8 cellular contexts compared by ENCODE assay signal in the genomic region with DNA sequence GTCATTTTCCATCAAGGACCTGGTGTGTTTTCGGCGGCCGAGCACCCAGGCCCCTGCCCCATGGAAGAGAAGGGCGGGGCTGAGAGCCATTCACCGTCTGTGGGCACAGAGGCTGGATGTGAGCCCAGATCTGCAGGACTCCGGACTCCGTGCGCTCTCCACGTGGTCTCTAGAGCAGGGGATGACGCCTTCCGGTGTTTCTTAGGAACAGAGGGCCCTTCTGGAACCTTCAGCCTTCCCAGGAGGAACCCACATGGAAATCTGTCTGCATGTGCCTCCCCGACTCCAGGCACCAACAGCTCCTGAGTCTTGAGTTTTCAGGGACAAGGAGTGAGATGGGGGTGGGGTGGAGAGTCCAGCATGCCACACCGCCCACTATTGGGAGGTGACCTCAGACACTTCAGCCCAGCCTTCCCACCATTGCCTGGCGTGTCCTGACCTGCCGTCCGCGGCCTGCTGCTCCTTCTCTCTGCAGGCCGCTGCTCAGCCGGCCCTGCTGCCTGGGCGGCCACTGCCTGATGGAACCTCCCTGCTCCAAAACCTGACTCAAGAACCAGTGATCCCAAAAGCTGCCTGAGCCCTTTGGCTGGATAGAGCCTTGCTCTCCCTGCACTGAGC. TPM values are rescaled to one million over a fixed set of nuclear protein-coding genes. Genes with fewer than 3 reads are reported as not detected.
DNase-seq lines count a peak whose midpoint lies in the region; TF ChIP-seq lines count a peak whose summit lies in the region.

No MANE protein-coding gene starts in this region.

- TF ChIP-seq CTCF in glutamatergic neuron (IDR thresholded peaks at IDR 0.05; ENCODE audit: partially characterized antibody, unreplicated experiment) (no peak), neutrophil (IDR thresholded peaks at IDR 0.05) (no peak)

- peaks cover 43% of the 10 kb centered on the region for H3K27me3 ChIP-seq in neutrophil

- peak overlapping the region; percentile 66 for H3K27ac Mint-ChIP-seq in glutamatergic neuron (ENCODE audit: unreplicated experiment)

- H3K27ac ChIP-seq in neutrophil: peak overlapping the region; percentile 94

- H3K36me3 ChIP-seq in neutrophil: no peaks in the 10 kb centered on the region

- peaks cover 6% of the 10 kb centered on the region for H3K9me3 Mint-ChIP-seq in glutamatergic neuron (ENCODE audit: unreplicated experiment)

- no peaks in the 10 kb centered on the region for H3K9me3 ChIP-seq in neutrophil

- no peaks in the 10 kb centered on the region for H3K27me3 Mint-ChIP-seq in glutamatergic neuron (ENCODE audit: unreplicated experiment)

- H3K4me3 ChIP-seq in neutrophil (ENCODE audit: low read depth in 1 of 2, low read length in 1 of 2): no peak overlapping the region

- peak overlapping the region; percentile 34 for H3K4me3 Mint-ChIP-seq in glutamatergic neuron (ENCODE audit: unreplicated experiment)

- peaks cover 27% of the 10 kb centered on the region for H3K4me1 Mint-ChIP-seq in glutamatergic neuron (ENCODE audit: low read depth, unreplicated experiment)

- peaks cover 29 to 36% of the 10 kb centered on the region in 2 experiments for H3K4me1 ChIP-seq in neutrophil (ENCODE audit: control insufficient read depth in 1 of 2, insufficient read depth in 1 of 2, low read depth in 1 of 2, low read length in 1 of 2)

- no peaks in the 10 kb centered on the region for H3K36me3 Mint-ChIP-seq in glutamatergic neuron (ENCODE audit: unreplicated experiment)

- DNase-seq in COLO829 (ENCODE audit: low spot score) (peak; percentile 65), SW480 (ENCODE audit: low spot score) (peak; percentile 68), glutamatergic neuron (peak; percentile 25), OCI-M1 (lab: John Stamatoyannopoulos, UW) (no peak), NCI-H1930 (lab: John Stamatoyannopoulos, UW) (no peak), SKM-1 treated with dmso at 0.1 percent for 144 hours (lab: John Stamatoyannopoulos, UW; ENCODE audit: unreplicated experiment) (no peak), mesenteric fat pad (ENCODE audit: low spot score) (no peak)

RNA-seq across cellular contexts. Expression of a gene that starts 2.4 kb away (rescaled TPM):
- total RNA-seq in glutamatergic neuron (ENCODE audit: unreplicated experiment) (20.5 TPM), mesenteric fat pad (129 TPM)

Comparison
In these comparisons a context has a peak if more than half of its experiments do, and no peak if none do; other contexts are left out.
1. DNase-seq: peak in COLO829 (single experiment), SW480 (single experiment) and glutamatergic neuron (single experiment); none in OCI-M1 (single experiment), NCI-H1930 (0 of 2), SKM-1 treated with dmso at 0.1 percent for 144 hours (single experiment) and mesenteric fat pad (single experiment).